8 cellular contexts compared by ENCODE assay signal in genomic region chr12:113152835-113153814, GRCh38. TPM values are rescaled to one million over a fixed set of nuclear protein-coding genes. Genes with fewer than 3 reads are reported as not detected.
A peak's percentile ranks its signal among the peaks of the same experiment; 100 is the strongest.
DNase-seq lines count a peak whose midpoint lies in the region; ATAC-seq and TF ChIP-seq lines count a peak whose summit lies in the region.

No MANE protein-coding gene starts in this region.

- 5 to 8% (median 7%) methylated on average over 61 to 70 of the region's 70 CpGs for WGBS in ovary, 3 donors
- WGBS in urinary bladder = 8% methylated on average over 70 of the region's 70 CpGs

- peaks cover 0 to 63% (median 46%) of the 10 kb centered on the region in 11 experiments; a peak in 18 of 22 replicates for H4K20me1 ChIP-seq in BLaER1 treated with 17β-estradiol and CSF1 and Interleukin-3, amounts not matched to agents 10 nM and 100 nM

- intact Hi-C loops in Right ventricle myocardium superior (cut with DNase I) (loop anchor here (5.0 kb wide), 1 partner anchor 106 kb away; no protein-coding TSS in a partner anchor), ovary (cut with DNase I) (no loop called here)

- DNase-seq in MG63 (peak; percentile 81), SK-N-MC (ENCODE audit: low read depth, low spot score) (no peak), Right ventricle myocardium superior (peak; percentile 83), ovary (peak in 3 of 5 donors; percentile 22 to 65 (median 53))

- no peaks in the 10 kb centered on the region for H3K9me3 ChIP-seq in BLaER1 treated with 17β-estradiol and CSF1 and Interleukin-3, amounts not matched to agents 10 nM and 100 nM (replicated peaks in 1 of 11)
- H3K9me3 ChIP-seq in MG63 (no peaks in the 10 kb centered on the region), SK-N-MC (ENCODE audit: low read depth, low read length) (no peaks in the 10 kb centered on the region), ovary (no peaks in the 10 kb centered on the region)

- peak overlapping the region; percentile 71 for H3K4me3 Mint-ChIP-seq in activated naive CD8-positive, alpha-beta T cell

- H3K4me1 Mint-ChIP-seq in activated naive CD8-positive, alpha-beta T cell (ENCODE audit: low read depth) = peaks cover 24% of the 10 kb centered on the region

- H3K27ac ChIP-seq in BLaER1 treated with 17β-estradiol and CSF1 and Interleukin-3, amounts not matched to agents 10 nM and 100 nM = peak overlapping the region in 4 of 11 experiments; percentile 13 to 48 (median 35); a peak in 3 of 22 replicates
- no peak overlapping the region for H3K27ac ChIP-seq in SK-N-MC
- no peak overlapping the region for H3K27ac ChIP-seq in ovary
- H3K27ac ChIP-seq in urinary bladder (ENCODE audit: low read depth) = no peak overlapping the region

- H3K36me3 Mint-ChIP-seq in activated naive CD8-positive, alpha-beta T cell = no peaks in the 10 kb centered on the region

- no peak for TF ChIP-seq EP300 in ovary (IDR thresholded peaks at IDR 0.05)

- H3K4me1 ChIP-seq in BLaER1 treated with 17β-estradiol and CSF1 and Interleukin-3, amounts not matched to agents 10 nM and 100 nM = peaks cover 32 to 81% (median 60%) of the 10 kb centered on the region in 10 experiments
- H3K4me1 ChIP-seq in ovary (ENCODE audit: insufficient read depth) (peaks cover 2% of the 10 kb centered on the region), urinary bladder (ENCODE audit: insufficient read depth) (peaks cover 2% of the 10 kb centered on the region)

- peak overlapping the region; percentile 51 to 68 (median 54) for H3K4me3 ChIP-seq in BLaER1 treated with 17β-estradiol and CSF1 and Interleukin-3, amounts not matched to agents 10 nM and 100 nM
- H3K4me3 ChIP-seq in MG63 (peak overlapping the region; percentile 42), SK-N-MC (peak overlapping the region; percentile 81), ovary (peak overlapping the region; percentile 29), urinary bladder (ENCODE audit: low read depth, low read length) (peak overlapping the region; percentile 19)

- no peaks in the 10 kb centered on the region for H3K27me3 Mint-ChIP-seq in activated naive CD8-positive, alpha-beta T cell

- H3K27ac Mint-ChIP-seq in activated naive CD8-positive, alpha-beta T cell = peak overlapping the region; percentile 54

- ATAC-seq in GM19455 (IDR thresholded peaks at IDR 0.05; ENCODE audit: unreplicated experiment) (peak; percentile 60), Right ventricle myocardium superior (ENCODE audit: poor library complexity) (peak; percentile 93)

- no peak for TF ChIP-seq POLR2A in ovary (IDR thresholded peaks at IDR 0.05)

- H3K9ac ChIP-seq in BLaER1 treated with 17β-estradiol and CSF1 and Interleukin-3, amounts not matched to agents 10 nM and 100 nM = peak overlapping the region in 9 of 11 experiments; percentile 9 to 72 (median 54); a peak in 17 of 22 replicates
- peak overlapping the region; percentile 41 for H3K9ac ChIP-seq in SK-N-MC (ENCODE audit: insufficient read length)

- no peaks in the 10 kb centered on the region for H3K9me3 Mint-ChIP-seq in activated naive CD8-positive, alpha-beta T cell (ENCODE audit: low read depth)

- TF ChIP-seq CTCF in ovary (IDR thresholded peaks at IDR 0.05) = no peak

- H3K36me3 ChIP-seq in BLaER1 treated with 17β-estradiol and CSF1 and Interleukin-3, amounts not matched to agents 10 nM and 100 nM = peaks cover 10 to 20% (median 15%) of the 10 kb centered on the region in 11 experiments
- H3K36me3 ChIP-seq in MG63 (peaks cover 2% of the 10 kb centered on the region; the same call in 1 of the 2 replicates), SK-N-MC (ENCODE audit: insufficient read depth, low read length) (peaks cover under 1% of the 10 kb centered on the region; the same call in 1 of the 2 replicates), ovary (no peaks in the 10 kb centered on the region), urinary bladder (ENCODE audit: insufficient read depth) (no peaks in the 10 kb centered on the region)

- H3K27me3 ChIP-seq in BLaER1 treated with 17β-estradiol and CSF1 and Interleukin-3, amounts not matched to agents 10 nM and 100 nM = peaks cover 62 to 77% (median 70%) of the 10 kb centered on the region in 11 experiments
- H3K27me3 ChIP-seq in MG63 (peaks cover 19% of the 10 kb centered on the region), ovary (no peaks in the 10 kb centered on the region)

- peak overlapping the region; percentile 86 to 99 (median 93) for H3K4me2 ChIP-seq in BLaER1 treated with 17β-estradiol and CSF1 and Interleukin-3, amounts not matched to agents 10 nM and 100 nM

RNA-seq across cellular contexts. Expression of gene CFAP73, which starts 3.6 kb away (rescaled TPM):
- not detected in 2 replicates for total RNA-seq in MG63 (2014; rRNA removed; shearing (Covaris generic); ENCODE audit: low replicate concordance)
- total RNA-seq in Right ventricle myocardium superior (not detected), ovary (10 to 100 TPM in 1 of 7 donors, 1 to 10 TPM in 3, under 1 TPM in 1, not detected in 2; 0.72 to 38.3 (median 1.6) TPM), urinary bladder (not detected)
- polyA plus RNA-seq in ovary (under 1 TPM in 1 of 2 donors, not detected in 1; 0.15 TPM), urinary bladder (0.39 TPM)

RNA-seq across cellular contexts. Expression of gene RASAL1, which starts 17.6 kb away (rescaled TPM):
- total RNA-seq in MG63 (2014; rRNA removed; shearing (Covaris generic); ENCODE audit: low replicate concordance) = not detected in 2 replicates
- total RNA-seq in Right ventricle myocardium superior (not detected), ovary (1 to 10 TPM in 4 of 7 donors, under 1 TPM in 1, not detected in 2; 0.36 to 5.1 (median 1.3) TPM), urinary bladder (0.11 TPM)
- polyA plus RNA-seq in ovary (under 1 TPM; 0.05 to 0.42 TPM), urinary bladder (0.04 TPM)

RNA-seq across cellular contexts. Expression of gene DDX54, which starts 32.2 kb away (rescaled TPM):
- 80.5 and 82.0 TPM in 2 replicates for total RNA-seq in MG63 (2014; rRNA removed; shearing (Covaris generic); ENCODE audit: low replicate concordance)
- total RNA-seq in Right ventricle myocardium superior = 33.6 TPM
- total RNA-seq in ovary = 10 to 100 TPM; 54.0 to 77.5 (median 71.4) TPM
- 10 to 100 TPM; 10.8 to 42.4 TPM for polyA plus RNA-seq in ovary
- total RNA-seq in urinary bladder = 10.3 TPM
- 54.4 TPM for polyA plus RNA-seq in urinary bladder

RNA-seq across cellular contexts. Expression of gene RITA1, which starts 32.4 kb away (rescaled TPM):
- 34.4 and 38.6 TPM in 2 replicates for total RNA-seq in MG63 (2014; rRNA removed; shearing (Covaris generic); ENCODE audit: low replicate concordance)
- total RNA-seq in Right ventricle myocardium superior = 16.3 TPM
- 10 to 100 TPM; 13.6 to 19.4 (median 15.4) TPM for total RNA-seq in ovary
- polyA plus RNA-seq in ovary = 10 to 100 TPM in 1 of 2 donors, 1 to 10 TPM in 1; 6.8 to 11.0 TPM
- 5.8 TPM for total RNA-seq in urinary bladder
- 13.8 TPM for polyA plus RNA-seq in urinary bladder

Comparison
In these comparisons a context has a peak if more than half of its experiments do, and no peak if none do; other contexts are left out.
1. H3K4me3 ChIP-seq: peak in every context shown above with its lines; median percentile 81 in SK-N-MC; 54 in BLaER1 treated with 17β-estradiol and CSF1 and Interleukin-3, amounts not matched to agents 10 nM and 100 nM; 42 in MG63; 29 in ovary; 19 in urinary bladder.